ENCODE assay signal across 2 cellular contexts in the genomic region with DNA sequence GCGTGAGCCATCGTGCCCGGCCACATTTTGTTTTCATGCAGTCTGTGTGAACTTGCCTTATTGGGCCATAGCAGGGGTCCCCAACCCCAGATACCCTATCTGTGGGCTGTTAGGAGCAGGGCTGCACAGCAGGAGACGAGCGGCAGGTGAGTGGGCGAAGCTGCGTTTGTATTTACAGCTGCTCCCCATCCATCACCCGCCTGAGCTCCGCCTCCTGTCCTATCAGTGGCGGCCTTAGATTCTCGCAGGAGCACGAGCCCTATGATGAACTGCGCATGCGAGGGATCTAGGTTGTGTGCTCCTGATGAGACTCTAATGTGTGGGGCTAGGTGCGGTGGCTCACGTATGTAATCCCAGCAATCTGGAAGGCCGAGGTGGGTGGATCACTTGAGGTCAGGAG.
TF ChIP-seq lines count a peak whose summit lies in the region.

No MANE protein-coding gene starts in this region.

TF ChIP-seq in GM23338, 12 proteins besides CTCF, POLR2A, EP300 and RAD21 (continued from another document):
- TF ChIP-seq EZH2phosphoT487 (IDR thresholded peaks at IDR 0.05; ENCODE audit: unreplicated experiment) (no peak), ETS1 (IDR thresholded peaks at IDR 0.05) (no peak), STAT1 (IDR thresholded peaks at IDR 0.05; ENCODE audit: unreplicated experiment) (no peak), JUNB (IDR thresholded peaks at IDR 0.05; ENCODE audit: unreplicated experiment) (no peak), ZNF331 (CRISPR knock-in tag; IDR thresholded peaks at IDR 0.05; ENCODE audit: low read depth) (no peak), ZNF114 (CRISPR knock-in tag; IDR thresholded peaks at IDR 0.05) (no peak), NANOG (IDR thresholded peaks at IDR 0.05; ENCODE audit: borderline replicate concordance) (no peak)
- TF ChIP-seq, protein P1, sequence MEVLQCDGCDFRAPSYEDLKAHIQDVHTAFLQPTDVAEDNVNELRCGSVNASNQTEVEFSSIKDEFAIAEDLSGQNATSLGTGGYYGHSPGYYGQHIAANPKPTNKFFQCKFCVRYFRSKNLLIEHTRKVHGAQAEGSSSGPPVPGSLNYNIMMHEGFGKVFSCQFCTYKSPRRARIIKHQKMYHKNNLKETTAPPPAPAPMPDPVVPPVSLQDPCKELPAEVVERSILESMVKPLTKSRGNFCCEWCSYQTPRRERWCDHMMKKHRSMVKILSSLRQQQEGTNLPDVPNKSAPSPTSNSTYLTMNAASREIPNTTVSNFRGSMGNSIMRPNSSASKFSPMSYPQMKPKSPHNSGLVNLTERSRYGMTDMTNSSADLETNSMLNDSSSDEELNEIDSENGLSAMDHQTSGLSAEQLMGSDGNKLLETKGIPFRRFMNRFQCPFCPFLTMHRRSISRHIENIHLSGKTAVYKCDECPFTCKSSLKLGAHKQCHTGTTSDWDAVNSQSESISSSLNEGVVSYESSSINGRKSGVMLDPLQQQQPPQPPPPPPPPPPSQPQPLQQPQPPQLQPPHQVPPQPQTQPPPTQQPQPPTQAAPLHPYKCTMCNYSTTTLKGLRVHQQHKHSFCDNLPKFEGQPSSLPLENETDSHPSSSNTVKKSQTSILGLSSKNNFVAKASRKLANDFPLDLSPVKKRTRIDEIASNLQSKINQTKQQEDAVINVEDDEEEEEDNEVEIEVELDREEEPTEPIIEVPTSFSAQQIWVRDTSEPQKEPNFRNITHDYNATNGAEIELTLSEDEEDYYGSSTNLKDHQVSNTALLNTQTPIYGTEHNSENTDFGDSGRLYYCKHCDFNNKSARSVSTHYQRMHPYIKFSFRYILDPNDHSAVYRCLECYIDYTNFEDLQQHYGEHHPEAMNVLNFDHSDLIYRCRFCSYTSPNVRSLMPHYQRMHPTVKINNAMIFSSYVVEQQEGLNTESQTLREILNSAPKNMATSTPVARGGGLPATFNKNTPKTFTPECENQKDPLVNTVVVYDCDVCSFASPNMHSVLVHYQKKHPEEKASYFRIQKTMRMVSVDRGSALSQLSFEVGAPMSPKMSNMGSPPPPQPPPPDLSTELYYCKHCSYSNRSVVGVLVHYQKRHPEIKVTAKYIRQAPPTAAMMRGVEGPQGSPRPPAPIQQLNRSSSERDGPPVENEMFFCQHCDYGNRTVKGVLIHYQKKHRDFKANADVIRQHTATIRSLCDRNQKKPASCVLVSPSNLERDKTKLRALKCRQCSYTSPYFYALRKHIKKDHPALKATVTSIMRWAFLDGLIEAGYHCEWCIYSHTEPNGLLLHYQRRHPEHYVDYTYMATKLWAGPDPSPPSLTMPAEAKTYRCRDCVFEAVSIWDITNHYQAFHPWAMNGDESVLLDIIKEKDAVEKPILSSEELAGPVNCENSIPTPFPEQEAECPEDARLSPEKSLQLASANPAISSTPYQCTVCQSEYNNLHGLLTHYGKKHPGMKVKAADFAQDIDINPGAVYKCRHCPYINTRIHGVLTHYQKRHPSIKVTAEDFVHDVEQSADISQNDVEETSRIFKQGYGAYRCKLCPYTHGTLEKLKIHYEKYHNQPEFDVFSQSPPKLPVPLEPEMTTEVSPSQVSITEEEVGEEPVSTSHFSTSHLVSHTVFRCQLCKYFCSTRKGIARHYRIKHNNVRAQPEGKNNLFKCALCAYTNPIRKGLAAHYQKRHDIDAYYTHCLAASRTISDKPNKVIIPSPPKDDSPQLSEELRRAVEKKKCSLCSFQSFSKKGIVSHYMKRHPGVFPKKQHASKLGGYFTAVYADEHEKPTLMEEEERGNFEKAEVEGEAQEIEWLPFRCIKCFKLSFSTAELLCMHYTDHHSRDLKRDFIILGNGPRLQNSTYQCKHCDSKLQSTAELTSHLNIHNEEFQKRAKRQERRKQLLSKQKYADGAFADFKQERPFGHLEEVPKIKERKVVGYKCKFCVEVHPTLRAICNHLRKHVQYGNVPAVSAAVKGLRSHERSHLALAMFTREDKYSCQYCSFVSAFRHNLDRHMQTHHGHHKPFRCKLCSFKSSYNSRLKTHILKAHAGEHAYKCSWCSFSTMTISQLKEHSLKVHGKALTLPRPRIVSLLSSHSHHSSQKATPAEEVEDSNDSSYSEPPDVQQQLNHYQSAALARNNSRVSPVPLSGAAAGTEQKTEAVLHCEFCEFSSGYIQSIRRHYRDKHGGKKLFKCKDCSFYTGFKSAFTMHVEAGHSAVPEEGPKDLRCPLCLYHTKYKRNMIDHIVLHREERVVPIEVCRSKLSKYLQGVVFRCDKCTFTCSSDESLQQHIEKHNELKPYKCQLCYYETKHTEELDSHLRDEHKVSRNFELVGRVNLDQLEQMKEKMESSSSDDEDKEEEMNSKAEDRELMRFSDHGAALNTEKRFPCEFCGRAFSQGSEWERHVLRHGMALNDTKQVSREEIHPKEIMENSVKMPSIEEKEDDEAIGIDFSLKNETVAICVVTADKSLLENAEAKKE (CRISPR knock-in tag; IDR thresholded peaks at IDR 0.05): no peak
- TF ChIP-seq, protein P2, sequence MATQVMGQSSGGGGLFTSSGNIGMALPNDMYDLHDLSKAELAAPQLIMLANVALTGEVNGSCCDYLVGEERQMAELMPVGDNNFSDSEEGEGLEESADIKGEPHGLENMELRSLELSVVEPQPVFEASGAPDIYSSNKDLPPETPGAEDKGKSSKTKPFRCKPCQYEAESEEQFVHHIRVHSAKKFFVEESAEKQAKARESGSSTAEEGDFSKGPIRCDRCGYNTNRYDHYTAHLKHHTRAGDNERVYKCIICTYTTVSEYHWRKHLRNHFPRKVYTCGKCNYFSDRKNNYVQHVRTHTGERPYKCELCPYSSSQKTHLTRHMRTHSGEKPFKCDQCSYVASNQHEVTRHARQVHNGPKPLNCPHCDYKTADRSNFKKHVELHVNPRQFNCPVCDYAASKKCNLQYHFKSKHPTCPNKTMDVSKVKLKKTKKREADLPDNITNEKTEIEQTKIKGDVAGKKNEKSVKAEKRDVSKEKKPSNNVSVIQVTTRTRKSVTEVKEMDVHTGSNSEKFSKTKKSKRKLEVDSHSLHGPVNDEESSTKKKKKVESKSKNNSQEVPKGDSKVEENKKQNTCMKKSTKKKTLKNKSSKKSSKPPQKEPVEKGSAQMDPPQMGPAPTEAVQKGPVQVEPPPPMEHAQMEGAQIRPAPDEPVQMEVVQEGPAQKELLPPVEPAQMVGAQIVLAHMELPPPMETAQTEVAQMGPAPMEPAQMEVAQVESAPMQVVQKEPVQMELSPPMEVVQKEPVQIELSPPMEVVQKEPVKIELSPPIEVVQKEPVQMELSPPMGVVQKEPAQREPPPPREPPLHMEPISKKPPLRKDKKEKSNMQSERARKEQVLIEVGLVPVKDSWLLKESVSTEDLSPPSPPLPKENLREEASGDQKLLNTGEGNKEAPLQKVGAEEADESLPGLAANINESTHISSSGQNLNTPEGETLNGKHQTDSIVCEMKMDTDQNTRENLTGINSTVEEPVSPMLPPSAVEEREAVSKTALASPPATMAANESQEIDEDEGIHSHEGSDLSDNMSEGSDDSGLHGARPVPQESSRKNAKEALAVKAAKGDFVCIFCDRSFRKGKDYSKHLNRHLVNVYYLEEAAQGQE (IDR thresholded peaks at IDR 0.05; ENCODE audit: unreplicated experiment): no peak

TF ChIP-seq in K562, 482 proteins besides CTCF, POLR2A, EP300 and RAD21 (continued from another document):
- TF ChIP-seq PBX2 (CRISPR knock-in tag; IDR thresholded peaks at IDR 0.05; ENCODE audit: low read depth) (no peak), PBX2 (tag; conservative IDR thresholded peaks at IDR 0.05; ENCODE audit: low read depth) (peak; percentile 69), EHMT2 (IDR thresholded peaks at IDR 0.05) (no peak), PKNOX1 (IDR thresholded peaks at IDR 0.05) (peak; percentile 88), HMG20B (CRISPR knock-in tag; IDR thresholded peaks at IDR 0.05) (no peak), FUS (optimal IDR thresholded peaks at IDR 0.05; ENCODE audit: low read depth, low read length) (no peak), MEIS2 (IDR thresholded peaks at IDR 0.05; ENCODE audit: partially characterized antibody) (peak; percentile 64), EGR1 (conservative IDR thresholded peaks at IDR 0.05) (peak; percentile 50)
- TF ChIP-seq, protein P3, sequence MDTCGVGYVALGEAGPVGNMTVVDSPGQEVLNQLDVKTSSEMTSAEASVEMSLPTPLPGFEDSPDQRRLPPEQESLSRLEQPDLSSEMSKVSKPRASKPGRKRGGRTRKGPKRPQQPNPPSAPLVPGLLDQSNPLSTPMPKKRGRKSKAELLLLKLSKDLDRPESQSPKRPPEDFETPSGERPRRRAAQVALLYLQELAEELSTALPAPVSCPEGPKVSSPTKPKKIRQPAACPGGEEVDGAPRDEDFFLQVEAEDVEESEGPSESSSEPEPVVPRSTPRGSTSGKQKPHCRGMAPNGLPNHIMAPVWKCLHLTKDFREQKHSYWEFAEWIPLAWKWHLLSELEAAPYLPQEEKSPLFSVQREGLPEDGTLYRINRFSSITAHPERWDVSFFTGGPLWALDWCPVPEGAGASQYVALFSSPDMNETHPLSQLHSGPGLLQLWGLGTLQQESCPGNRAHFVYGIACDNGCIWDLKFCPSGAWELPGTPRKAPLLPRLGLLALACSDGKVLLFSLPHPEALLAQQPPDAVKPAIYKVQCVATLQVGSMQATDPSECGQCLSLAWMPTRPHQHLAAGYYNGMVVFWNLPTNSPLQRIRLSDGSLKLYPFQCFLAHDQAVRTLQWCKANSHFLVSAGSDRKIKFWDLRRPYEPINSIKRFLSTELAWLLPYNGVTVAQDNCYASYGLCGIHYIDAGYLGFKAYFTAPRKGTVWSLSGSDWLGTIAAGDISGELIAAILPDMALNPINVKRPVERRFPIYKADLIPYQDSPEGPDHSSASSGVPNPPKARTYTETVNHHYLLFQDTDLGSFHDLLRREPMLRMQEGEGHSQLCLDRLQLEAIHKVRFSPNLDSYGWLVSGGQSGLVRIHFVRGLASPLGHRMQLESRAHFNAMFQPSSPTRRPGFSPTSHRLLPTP (IDR thresholded peaks at IDR 0.05; ENCODE audit: borderline replicate concordance, extremely low read depth, insufficient read length): no peak
